In the genomic region with DNA sequence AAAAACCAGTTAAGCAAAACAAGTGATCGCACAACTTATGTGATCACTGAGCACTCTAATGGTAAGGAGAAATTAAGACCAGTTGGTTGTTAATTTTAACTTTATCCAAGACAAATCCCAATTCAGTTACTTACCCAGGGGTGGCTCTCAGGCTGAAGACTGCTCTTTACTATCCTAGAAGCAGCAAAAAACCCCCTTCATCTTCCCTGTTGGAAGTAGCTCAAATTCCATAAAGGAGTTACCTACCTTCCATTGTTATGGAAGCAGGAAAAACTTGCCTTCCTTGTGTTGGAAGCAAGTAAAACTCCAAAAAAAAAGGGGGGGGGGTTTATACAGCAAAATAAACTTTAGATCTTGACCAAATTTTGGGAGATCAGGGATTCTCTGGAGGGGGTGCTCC, we compare ENCODE assay signal across 25 cellular contexts. TPM values are rescaled to one million over a fixed set of nuclear protein-coding genes. Genes with fewer than 3 reads are reported as not detected.
DNase-seq lines count a peak whose midpoint lies in the region; ATAC-seq, FAIRE-seq and TF ChIP-seq lines count a peak whose summit lies in the region.
"Had no signal": no experiment of that assay in that cellular context is flagged by ENCODE, and none has a peak within 500 bp of the region (broad histone marks: within the 10 kb centered on the region; RNA-seq: fewer than 3 reads in every experiment).

No MANE protein-coding gene starts in this region.

- no peak overlapping the region for H3K56ac ChIP-seq in H9 (ENCODE audit: insufficient read length, low read depth, low read length)

- no peak overlapping the region for H2BK12ac ChIP-seq in H9 (ENCODE audit: insufficient read length, low read depth, low read length)

- H2BK20ac ChIP-seq in H9 (ENCODE audit: low read depth, low read length, poor library complexity, severe bottlenecking) = no peak overlapping the region

- H2AFZ ChIP-seq in H9 (ENCODE audit: low read length) = no peak overlapping the region
- H2AFZ ChIP-seq in OCI-LY7 (ENCODE audit: low read length) = peak overlapping the region; percentile 98; the same call in 1 of the 2 replicates
- H2AFZ ChIP-seq: GM23248 had no signal

- peak overlapping the region; percentile 72 for H3T11ph ChIP-seq in H9 (ENCODE audit: low read length)

- H3K4me3 Mint-ChIP-seq in H9 = peak overlapping the region; percentile 56 to 76
- H3K4me3 Mint-ChIP-seq: T-helper 1 cell treated with Interleukin-12 subunit alpha and Interleukin-12 subunit beta and Interleukin-4 antibody, amounts not matched to agents 30 μg/mL and 1 μg/mL, for 36 hours had no signal

- H3K4me1 ChIP-seq in H9 (ENCODE audit: insufficient read depth, low read length) (peaks cover 4% of the 10 kb centered on the region; the same call in 1 of the 2 replicates), OCI-LY7 (ENCODE audit: insufficient read depth, low read length, poor library complexity, severe bottlenecking) (peaks cover 90% of the 10 kb centered on the region), small intestine (ENCODE audit: control insufficient read depth in 2 of 2, insufficient read depth in 1 of 2, low read depth in 1 of 2, low read length in 1 of 2) (no peaks in the 10 kb centered on the region)
- H3K4me1 ChIP-seq: BE2C had no signal

- H4K20me1 ChIP-seq in H9 (ENCODE audit: control insufficient read depth, insufficient read depth, insufficient read length) = no peaks in the 10 kb centered on the region
- H4K20me1 ChIP-seq in OCI-LY7 (ENCODE audit: insufficient read depth, low read length) = no peaks in the 10 kb centered on the region

- H3K9ac ChIP-seq in H9 (ENCODE audit: extremely low read depth, insufficient read length, low read length) = peak overlapping the region; percentile 48
- H3K9ac ChIP-seq: GM23248, KMS-11 had no signal

- H3K79me1 ChIP-seq in H9 (ENCODE audit: insufficient read depth, low read depth, low read length, poor library complexity, severe bottlenecking) = no peaks in the 10 kb centered on the region

- H4K5ac ChIP-seq in H9 (ENCODE audit: insufficient read length, low read depth, low read length) = no peak overlapping the region

- H3K23me2 ChIP-seq in H9 (ENCODE audit: insufficient read length, low read depth, low read length, poor library complexity, severe bottlenecking) = no peaks in the 10 kb centered on the region

- H3K36me3 ChIP-seq in OCI-LY7 (ENCODE audit: insufficient read depth, low read length) (no peaks in the 10 kb centered on the region), small intestine (ENCODE audit: control insufficient read depth in 2 of 2, insufficient read depth in 2 of 2, low read length in 2 of 2) (no peaks in the 10 kb centered on the region)
- H3K36me3 ChIP-seq: BE2C had no signal

- H3K23ac ChIP-seq in H9 (ENCODE audit: insufficient read length, low read depth, low read length) = no peak overlapping the region

- H3K9me3 Mint-ChIP-seq in H9 = no peaks in the 10 kb centered on the region
- H3K9me3 Mint-ChIP-seq: T-helper 1 cell treated with Interleukin-12 subunit alpha and Interleukin-12 subunit beta and Interleukin-4 antibody, amounts not matched to agents 30 μg/mL and 1 μg/mL, for 36 hours had no signal

- no CpG with 5 or more reads among the region's 1 CpG for WGBS in H9 (ENCODE audit: extremely low coverage, insufficient read length, low lambda C conversion rate)
- WGBS in small intestine, 3 donors = 81 to 92% (median 84%) methylated on average over 1 of the region's 1 CpG

- DNase-seq in H9 (no peak), OCI-LY7 (ENCODE audit: low spot score) (no peak), urothelium cell line (ENCODE audit: low spot score) (no peak), small intestine (no peak), SW480 (ENCODE audit: low spot score) (no peak)
- DNase-seq: BE2C, DMS79, GM23248, MV-4-11, NCI-H1105 treated with DMSO at 0.1 percent for 48 hours, NCI-H2029 treated with DMSO at 0.1 percent for 48 hours, NCI-H2171, NCI-H345, NCI-H524 treated with DMSO at 0.1 percent for 48 hours, NCI-H82, Right ventricle myocardium superior had no signal

- no peak overlapping the region for H2AK5ac ChIP-seq in H9 (ENCODE audit: insufficient read length, low read length)

- POLR2A ChIA-PET in OCI-LY7 (lab: Charles Lee) = interaction anchor here (0.6 to 1.2 kb wide), 3 partner anchors 18 to 656 kb away, joined by 3 to 4 read pairs (median 3); no protein-coding TSS in a partner anchor

- no peak overlapping the region for H2BK15ac ChIP-seq in H9 (ENCODE audit: low read depth, low read length)

- peak overlapping the region; percentile 61 for H3K4me3 ChIP-seq in OCI-LY7 (ENCODE audit: low read depth, low read length, poor library complexity, severe bottlenecking)
- peak overlapping the region; percentile 5 for H3K4me3 ChIP-seq in iPS-11a (ENCODE audit: low read depth, low read length)
- no peak overlapping the region for H3K4me3 ChIP-seq in small intestine (ENCODE audit: low read depth in 1 of 2, low read length in 2 of 2)
- H3K4me3 ChIP-seq: GM23248 had no signal

- BruUV-seq in OCI-LY7 (replicated peaks; lab: Mats Ljungman, UMichigan) = no TSS peak

- H3K27ac Mint-ChIP-seq in H9 = peak overlapping the region in 2 of 3 experiments; percentile 91 to 96; a peak in 6 of 7 replicates
- H3K27ac Mint-ChIP-seq: T-helper 1 cell treated with Interleukin-12 subunit alpha and Interleukin-12 subunit beta and Interleukin-4 antibody, amounts not matched to agents 30 μg/mL and 1 μg/mL, for 36 hours had no signal

- CTCF ChIA-PET in OCI-LY7 (lab: Charles Lee; ENCODE audit: unreplicated experiment) = no interaction called here

- H3K27me3 ChIP-seq in H9 (ENCODE audit: insufficient read depth, low read length) = no peaks in the 10 kb centered on the region
- H3K27me3 ChIP-seq in small intestine (ENCODE audit: control insufficient read depth in 2 of 2, insufficient read depth in 2 of 2, low read length in 2 of 2) = no peaks in the 10 kb centered on the region
- H3K27me3 ChIP-seq: BE2C had no signal

- FAIRE-seq in urothelium cell line (lab: Jason Lieb, UNC) (no peak), small intestine (lab: Jason Lieb, UNC) (no peak)
- FAIRE-seq: GM12892 had no signal

- H4K8ac ChIP-seq in H9 (replicated peaks; ENCODE audit: insufficient read length, low read depth, low read length) = no peak overlapping the region

- TF ChIP-seq CTCF in H9 (conservative IDR thresholded peaks at IDR 0.05) = no peak
- TF ChIP-seq CTCF in OCI-LY7 (conservative IDR thresholded peaks at IDR 0.05; ENCODE audit: low read length) = no peak

- H3K79me2 ChIP-seq in H9 (ENCODE audit: insufficient read depth, low read length) (no peaks in the 10 kb centered on the region), OCI-LY7 (ENCODE audit: insufficient read depth, low read depth, low read length) (peaks cover 18% of the 10 kb centered on the region; the same call in 1 of the 2 replicates)

- H3K4ac ChIP-seq in H9 (ENCODE audit: low read depth, low read length) = no peak overlapping the region

- H2BK120ac ChIP-seq in H9 (ENCODE audit: low read depth, low read length, poor library complexity, severe bottlenecking) = no peak overlapping the region

- H2BK5ac ChIP-seq in H9 (ENCODE audit: insufficient read length, low read length) = no peak overlapping the region

- H3K14ac ChIP-seq in H9 (ENCODE audit: insufficient read depth, low read length) = peak overlapping the region; percentile 78; the same call in 1 of the 2 replicates

- no peak overlapping the region for H4K91ac ChIP-seq in H9 (ENCODE audit: insufficient read length, low read depth, low read length)

- no peaks in the 10 kb centered on the region for H3K27me3 Mint-ChIP-seq in H9 (ENCODE audit: low read depth)

- peaks cover 0 to 6% (median 0%) of the 10 kb centered on the region in 3 experiments; a peak in 2 of 7 replicates for H3K36me3 Mint-ChIP-seq in H9 (ENCODE audit: insufficient read depth in 1 of 3, low read depth in 3 of 3)

- H3K9me3 ChIP-seq in H9 (ENCODE audit: control insufficient read depth, low read depth, low read length) (no peaks in the 10 kb centered on the region), OCI-LY7 (ENCODE audit: low read length) (no peaks in the 10 kb centered on the region), small intestine (ENCODE audit: control insufficient read depth, low read depth) (no peaks in the 10 kb centered on the region)
- H3K9me3 ChIP-seq: BE2C had no signal

- intact Hi-C loops in OCI-LY7 (cut with micrococcal nuclease; ENCODE audit: unreplicated experiment) = loop anchor here (5.0 to 10.0 kb wide), 3 partner anchors 541 to 682 kb away; a partner anchor contains a TSS

- ATAC-seq in HG03378 (IDR thresholded peaks at IDR 0.05; ENCODE audit: unreplicated experiment) = no peak

- H3K4me1 Mint-ChIP-seq in H9 = peaks cover 70% of the 10 kb centered on the region in 2 experiments

- no peak overlapping the region for H3K18ac ChIP-seq in H9 (ENCODE audit: insufficient read length, low read depth, low read length)

- H3K4me2 ChIP-seq in H9 (ENCODE audit: insufficient read depth, insufficient read length, low read length) = peak overlapping the region; percentile 73
- H3K4me2 ChIP-seq in OCI-LY7 (ENCODE audit: low read length) = peak overlapping the region; percentile 77
- H3K4me2 ChIP-seq: KMS-11 had no signal

- peak overlapping the region; percentile 94 for H3K27ac ChIP-seq in H9 (ENCODE audit: insufficient read length, low read depth, low read length)
- peak overlapping the region; percentile 97 for H3K27ac ChIP-seq in OCI-LY7 (ENCODE audit: low read depth, low read length, poor library complexity, severe bottlenecking)
- H3K27ac ChIP-seq in small intestine (ENCODE audit: low read depth in 1 of 2, low read length in 1 of 2) = no peak overlapping the region
- H3K27ac ChIP-seq: GM23248, KMS-11 had no signal

- no peaks in the 10 kb centered on the region for H3K9me2 ChIP-seq in OCI-LY7 (ENCODE audit: insufficient read depth, low read length)

RNA-seq across cellular contexts. Expression of a gene that starts 5.2 kb away (rescaled TPM):
- 84.5 and 87.1 TPM in 2 replicates for total RNA-seq in H9 (2021)
- 133 and 159 TPM in 2 replicates for total RNA-seq in OCI-LY7 (2014; rRNA removed; shearing (Covaris generic))
- 87.5 and 92.2 TPM in 2 replicates for total RNA-seq in OCI-LY7 (2022)
- polyA plus RNA-seq in small intestine = 100 to 1,000 TPM in 1 of 3 donors, 10 to 100 TPM in 2; 41.1 to 113 (median 68.9) TPM

RNA-seq across cellular contexts. Expression of a gene that starts 29.5 kb away (rescaled TPM):
- total RNA-seq in H9 (2021) = not detected in 2 replicates
- not detected in 2 replicates for total RNA-seq in OCI-LY7 (2014; rRNA removed; shearing (Covaris generic))
- not detected in 2 replicates for total RNA-seq in OCI-LY7 (2022)
- polyA plus RNA-seq in small intestine = 1 to 10 TPM in 1 of 3 donors, not detected in 2; 2.1 TPM
- total RNA-seq: A673, G401, GM23248, M059J, Right ventricle myocardium superior, RPMI7951 had no signal
- polyA plus RNA-seq: GM23248 had no signal

RNA-seq across cellular contexts. Expression of a gene that starts 50.5 kb away (rescaled TPM):
- total RNA-seq in H9 (2021) (not detected in 2 replicates), OCI-LY7 (2022) (not detected in 2 replicates)
- total RNA-seq in OCI-LY7 (2014; rRNA removed; shearing (Covaris generic)) = not detected in 2 replicates
- polyA plus RNA-seq in small intestine = 1 to 10 TPM in 1 of 3 donors, not detected in 2; 1.9 TPM
- total RNA-seq: A673, G401, GM23248, Right ventricle myocardium superior, RPMI7951 had no signal
- polyA plus RNA-seq: GM23248 had no signal

Comparison
In these comparisons a context has a peak if more than half of its experiments do, and no peak if none do; other contexts are left out.
1. H3K27ac ChIP-seq: peak in H9 (single experiment) and OCI-LY7 (single experiment); none in small intestine (0 of 2).
2. H3K4me3 ChIP-seq: peak in OCI-LY7 (single experiment) and iPS-11a (single experiment); none in small intestine (0 of 2).